31 cellular contexts compared by ENCODE assay signal in the genomic region with DNA sequence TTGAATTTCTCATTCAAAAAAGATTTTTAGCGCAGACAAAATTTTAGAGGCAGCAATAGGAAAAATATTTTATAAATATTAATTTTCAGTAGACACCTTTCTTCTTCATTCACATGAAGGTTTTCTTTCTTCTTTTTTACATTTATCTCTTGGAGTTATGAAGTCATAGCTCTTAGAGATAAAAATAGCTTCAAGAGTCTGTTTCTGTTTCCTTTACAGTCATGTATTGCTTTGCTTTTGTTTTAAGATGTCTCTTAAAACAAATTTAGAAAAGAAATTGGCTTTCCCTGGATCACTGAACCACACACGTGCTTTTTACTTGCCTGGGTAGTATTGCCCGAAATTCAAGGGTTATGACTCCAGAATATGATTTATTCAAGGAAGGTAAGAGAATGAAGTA.
"Had no signal": no experiment of that assay in that cellular context is flagged by ENCODE, and none has a peak within 500 bp of the region (broad histone marks: within the 10 kb centered on the region; RNA-seq: fewer than 3 reads in every experiment).

No MANE protein-coding gene starts in this region.

- H3K4me1 ChIP-seq: Peyer's patch, SJCRH30 had no signal

- H3K27ac ChIP-seq: KMS-11, Peyer's patch, SJCRH30, SK-N-MC had no signal

- H3K9me3 ChIP-seq: Peyer's patch, SJCRH30 had no signal

- H3K4me3 ChIP-seq: Peyer's patch, SJCRH30, SK-N-MC had no signal

- H3K36me3 ChIP-seq: Peyer's patch, SJCRH30 had no signal

- ATAC-seq: PC-3, SK-N-SH treated with all-trans-retinoic acid at 6 μM for 48 hours, T-cell had no signal

- H3K4me2 ChIP-seq: KMS-11 had no signal

- H3K27me3 ChIP-seq: Peyer's patch, SJCRH30 had no signal

- H3K9ac ChIP-seq: KMS-11 had no signal

- DNase-seq: Karpas-422, NCI-H1048, NCI-H1092 treated with DMSO at 0.1 percent for 48 hours, NCI-H1105 treated with DMSO at 0.1 percent for 48 hours, NCI-H1417, NCI-H1436, NCI-H146, NCI-H1694, NCI-H187, NCI-H1930, NCI-H2029 treated with DMSO at 0.1 percent for 48 hours, NCI-H2081 treated with DMSO at 0.1 percent for 48 hours, NCI-H2107, NCI-H2171, NCI-H226, NCI-H446 treated with DMSO at 0.1 percent for 48 hours, NCI-H510A, NCI-H524, NCI-H526, NCI-H748 treated with DMSO at 0.1 percent for 48 hours, NCI-H82, PC-3, Peyer's patch, RPMI8226, SHP77, SIG-M5, SJCRH30, T-cell had no signal
